In genomic region chr7:74173866-74174605, GRCh38 we compare ENCODE assay signal across 8 cellular contexts. TPM values are rescaled to one million over a fixed set of nuclear protein-coding genes. Genes with fewer than 3 reads are reported as not detected.
DNase-seq lines count a peak whose midpoint lies in the region; ATAC-seq and TF ChIP-seq lines count a peak whose summit lies in the region.

Gene EIF4H (plus strand): TSS chr7:74174356. CDS start chr7:74174384, 28 bp downstream.

- peaks cover 48% of the 10 kb centered on the region for H3K79me2 ChIP-seq in mesendoderm (ENCODE audit: control insufficient read depth, insufficient read depth, low read length)

- H3K9me3 ChIP-seq in Caco-2 (no peaks in the 10 kb centered on the region), HUES48 (ENCODE audit: control insufficient read depth, insufficient read depth, low read length) (no peaks in the 10 kb centered on the region), NT2/D1 (ENCODE audit: insufficient read depth, low read length) (no peaks in the 10 kb centered on the region), endocrine pancreas (ENCODE audit: control insufficient read depth, low read length) (no peaks in the 10 kb centered on the region)

- H3K23ac ChIP-seq in mesendoderm (ENCODE audit: low read length): peak within 1 kb of the TSS; percentile 32

- H4K8ac ChIP-seq in mesendoderm (ENCODE audit: low read depth, low read length): peak within 1 kb of the TSS; percentile 30

- peak within 1 kb of the TSS; percentile 99 for H3K56ac ChIP-seq in mesendoderm (ENCODE audit: low read length)

- H3K27ac ChIP-seq in HUES48 (ENCODE audit: low read depth, low read length) (peak within 1 kb of the TSS; percentile 92), mesendoderm (ENCODE audit: low read depth, low read length) (peak within 1 kb of the TSS; percentile 77)

- H3K4me1 ChIP-seq in Caco-2: peaks cover 13% of the 10 kb centered on the region; the same call in 1 of the 2 replicates
- peaks cover 22% of the 10 kb centered on the region for H3K4me1 ChIP-seq in HUES48 (ENCODE audit: control insufficient read depth, insufficient read depth, low read length)
- H3K4me1 ChIP-seq in NT2/D1 (ENCODE audit: insufficient read depth, insufficient read length): no peaks in the 10 kb centered on the region
- peaks cover 20% of the 10 kb centered on the region for H3K4me1 ChIP-seq in endocrine pancreas (ENCODE audit: control insufficient read depth, insufficient read depth, low read length)
- no peaks in the 10 kb centered on the region for H3K4me1 ChIP-seq in mesendoderm (ENCODE audit: control insufficient read depth, low read depth, low read length)

- H3K27me3 ChIP-seq in Caco-2 (replicated peaks; ENCODE audit: control insufficient read depth, insufficient read depth, low read length) (no peaks in the 10 kb centered on the region), HUES48 (ENCODE audit: control insufficient read depth, insufficient read depth, low read length) (no peaks in the 10 kb centered on the region), NT2/D1 (ENCODE audit: insufficient read depth, insufficient read length) (no peaks in the 10 kb centered on the region), endocrine pancreas (ENCODE audit: control insufficient read depth, insufficient read depth, low read length) (no peaks in the 10 kb centered on the region), mesendoderm (ENCODE audit: insufficient read depth, low read length, poor library complexity) (no peaks in the 10 kb centered on the region)

- H3K4me3 ChIP-seq in Caco-2 (ENCODE audit: low read depth, low read length) (peak within 1 kb of the TSS; percentile 99), HUES48 (ENCODE audit: low read depth, low read length) (peak within 1 kb of the TSS; percentile 94), NT2/D1 (ENCODE audit: insufficient read length, low read depth) (peak within 1 kb of the TSS; percentile 86), endocrine pancreas (ENCODE audit: control insufficient read depth, insufficient read depth, low read length) (peak within 1 kb of the TSS; percentile 81), mesendoderm (ENCODE audit: low read length) (peak within 1 kb of the TSS; percentile 90)

- peak within 1 kb of the TSS; percentile 65 for H2BK5ac ChIP-seq in mesendoderm (ENCODE audit: low read length)

- no peak within 1 kb of the TSS for H2AK5ac ChIP-seq in mesendoderm (ENCODE audit: low read length)

- peak within 1 kb of the TSS; percentile 90 for H3K27ac Mint-ChIP-seq in Caco-2 (ENCODE audit: unreplicated experiment)
- H3K27ac Mint-ChIP-seq in activated CD8-positive, alpha-beta memory T cell treated with anti-CD3 and anti-CD28 coated beads, Interleukin-2, amount 10 ng/mL, durations not matched to agents 7 days and 5 days: peak within 1 kb of the TSS; percentile 86

- H3K4me2 ChIP-seq in mesendoderm (ENCODE audit: low read length): peak within 1 kb of the TSS; percentile 86

- no peak for TF ChIP-seq CTCF in Caco-2 (IDR thresholded peaks at IDR 0.05; ENCODE audit: insufficient read depth in 1 of 2, low read depth in 1 of 2, low read length in 1 of 2, severe bottlenecking in 1 of 2, unreplicated experiment in 1 of 2)

- H3K4me1 Mint-ChIP-seq in Caco-2 (ENCODE audit: low read depth, unreplicated experiment): peaks cover 17% of the 10 kb centered on the region
- H3K4me1 Mint-ChIP-seq in activated CD8-positive, alpha-beta memory T cell treated with anti-CD3 and anti-CD28 coated beads, Interleukin-2, amount 10 ng/mL, durations not matched to agents 7 days and 5 days: peaks cover 41% of the 10 kb centered on the region

- H2BK120ac ChIP-seq in mesendoderm (ENCODE audit: low read depth, low read length): peak within 1 kb of the TSS; percentile 56

- H3K27me3 Mint-ChIP-seq in Caco-2 (ENCODE audit: insufficient read depth, unreplicated experiment): no peaks in the 10 kb centered on the region
- no peaks in the 10 kb centered on the region for H3K27me3 Mint-ChIP-seq in activated CD8-positive, alpha-beta memory T cell treated with anti-CD3 and anti-CD28 coated beads, Interleukin-2, amount 10 ng/mL, durations not matched to agents 7 days and 5 days

- no peaks in the 10 kb centered on the region for H3K79me1 ChIP-seq in mesendoderm (ENCODE audit: low read length)

- H3K4me3 Mint-ChIP-seq in Caco-2 (ENCODE audit: unreplicated experiment): peak within 1 kb of the TSS; percentile 94
- H3K4me3 Mint-ChIP-seq in activated CD8-positive, alpha-beta memory T cell treated with anti-CD3 and anti-CD28 coated beads, Interleukin-2, amount 10 ng/mL, durations not matched to agents 7 days and 5 days: peak within 1 kb of the TSS; percentile 87

- ATAC-seq in GM21390 (IDR thresholded peaks at IDR 0.05; ENCODE audit: unreplicated experiment): peak; percentile 78
- ATAC-seq in activated CD8-positive, alpha-beta memory T cell treated with anti-CD3 and anti-CD28 coated beads, Interleukin-2, amount 10 ng/mL, durations not matched to agents 7 days and 5 days: peak; percentile 88

- no TSS peak for BruUV-seq in Caco-2 (replicated peaks; lab: Mats Ljungman, UMichigan)

- peak; percentile 93 to 97 for DNase-seq in Caco-2
- peak; percentile 93 for DNase-seq in NT2/D1 (ENCODE audit: low read depth, low spot score)
- peak; percentile 94 for DNase-seq in activated CD8-positive, alpha-beta memory T cell treated with anti-CD3 and anti-CD28 coated beads, Interleukin-2, amount 10 ng/mL, durations not matched to agents 7 days and 5 days
- DNase-seq in mesendoderm: peak; percentile 95
- peak; percentile 93 for DNase-seq in stimulated activated CD8-positive, alpha-beta memory T cell treated with anti-CD3 and anti-CD28 coated beads, Interleukin-12 subunit alpha, Interleukin-12 subunit beta, amount 100 ng/mL, for 4 hours (ENCODE audit: low read depth)

- CTCF ChIA-PET in Caco-2 (lab: Charles Lee): interaction anchor here (1.1 to 2.9 kb wide), 3 partner anchors 10 to 147 kb away, joined by 3 to 10 read pairs (median 8); no protein-coding TSS in a partner anchor
- CTCF ChIA-PET in activated CD8-positive, alpha-beta memory T cell treated with anti-CD3 and anti-CD28 coated beads, Interleukin-2, amount 10 ng/mL, durations not matched to agents 7 days and 5 days (lab: Charles Lee): interaction anchor here (0.6 to 3.7 kb wide), 11 partner anchors 9 to 227 kb away, joined by 3 to 13 read pairs (median 4); no protein-coding TSS in a partner anchor

- no peaks in the 10 kb centered on the region for H3K9me3 Mint-ChIP-seq in Caco-2 (ENCODE audit: unreplicated experiment)
- no peaks in the 10 kb centered on the region for H3K9me3 Mint-ChIP-seq in activated CD8-positive, alpha-beta memory T cell treated with anti-CD3 and anti-CD28 coated beads, Interleukin-2, amount 10 ng/mL, durations not matched to agents 7 days and 5 days (ENCODE audit: low read depth)

- peak within 1 kb of the TSS; percentile 91 for H3K18ac ChIP-seq in mesendoderm (ENCODE audit: low read length)

- peak within 1 kb of the TSS; percentile 94 for H3K4ac ChIP-seq in mesendoderm (ENCODE audit: low read depth, low read length)

- H3K36me3 ChIP-seq in Caco-2 (ENCODE audit: control insufficient read depth, insufficient read depth, low read length) (no peaks in the 10 kb centered on the region; the same call in 1 of the 2 replicates), HUES48 (ENCODE audit: control insufficient read depth, insufficient read depth, low read length) (peaks cover 26% of the 10 kb centered on the region), NT2/D1 (ENCODE audit: insufficient read depth, insufficient read length, low read length) (peaks cover 31% of the 10 kb centered on the region), endocrine pancreas (ENCODE audit: control insufficient read depth, insufficient read depth, low read length) (no peaks in the 10 kb centered on the region), mesendoderm (ENCODE audit: control insufficient read depth, insufficient read depth, low read length) (peaks cover 1% of the 10 kb centered on the region)

- no CpG with 5 or more reads among the region's 95 CpGs for WGBS in mesendoderm (ENCODE audit: extremely low coverage, insufficient coverage, low lambda C conversion rate)

- peaks cover 53% of the 10 kb centered on the region for H3K36me3 Mint-ChIP-seq in Caco-2 (ENCODE audit: insufficient read depth, unreplicated experiment)
- peaks cover 22% of the 10 kb centered on the region for H3K36me3 Mint-ChIP-seq in activated CD8-positive, alpha-beta memory T cell treated with anti-CD3 and anti-CD28 coated beads, Interleukin-2, amount 10 ng/mL, durations not matched to agents 7 days and 5 days

- POLR2A ChIA-PET in Caco-2 (lab: Charles Lee): interaction anchor here (1.2 kb wide), 1 partner anchor 90 kb away, joined by 19 read pairs; the partner anchor contains the start of gene LIMK1

- intact Hi-C loops in Caco-2 (cut with micrococcal nuclease; ENCODE audit: unreplicated experiment): loop anchor here (2.0 to 5.0 kb wide), 2 partner anchors 29 to 92 kb away; partner anchors contain the start of gene LIMK1

- H4K5ac ChIP-seq in mesendoderm (ENCODE audit: low read length): no peak within 1 kb of the TSS

- no peak within 1 kb of the TSS for H2BK15ac ChIP-seq in mesendoderm (replicated peaks; ENCODE audit: low read depth)

- peak within 1 kb of the TSS; percentile 98 for H3K9ac ChIP-seq in HUES48 (ENCODE audit: low read depth, low read length)
- H3K9ac ChIP-seq in NT2/D1 (ENCODE audit: insufficient read length, low read depth): peak within 1 kb of the TSS; percentile 94
- H3K9ac ChIP-seq in endocrine pancreas (ENCODE audit: control insufficient read depth, insufficient read depth, low read length): peak within 1 kb of the TSS; percentile 98
- H3K9ac ChIP-seq in mesendoderm (ENCODE audit: low read length): peak within 1 kb of the TSS; percentile 99

RNA-seq across cellular contexts. Expression of gene EIF4H, which starts in this region (rescaled TPM):
- total RNA-seq in Caco-2 (2022): 370 TPM in 2 replicates
- total RNA-seq in activated CD8-positive, alpha-beta memory T cell treated with anti-CD3 and anti-CD28 coated beads, Interleukin-2, amount 10 ng/mL, durations not matched to agents 7 days and 5 days: 100 to 1,000 TPM; 278 to 322 TPM
- polyA plus RNA-seq in mesendoderm (2013, experiment 1 of 2): 274 TPM
- 271 TPM for polyA plus RNA-seq in mesendoderm (2013, experiment 2 of 2)

Comparison
In these comparisons a context has a peak if more than half of its experiments do, and no peak if none do; other contexts are left out.
1. Peak in every context shown above with its lines: DNase-seq, ATAC-seq, H3K4me3 ChIP-seq and H3K27ac ChIP-seq.